In genomic region chr22:47891609-47892008, GRCh38 we compare ENCODE assay signal across 27 cellular contexts.
"Had no signal": no experiment of that assay in that cellular context is flagged by ENCODE, and none has a peak within 500 bp of the region (broad histone marks: within the 10 kb centered on the region; RNA-seq: fewer than 3 reads in every experiment).

No MANE protein-coding gene starts in this region.

- H3K36me3 ChIP-seq: neural progenitor cell, ovary, spleen, suprapubic skin, tibial artery, transverse colon, upper lobe of right lung, uterus had no signal

- H3K4me1 ChIP-seq: neural progenitor cell, parathyroid adenoma, psoas muscle, suprapubic skin, tibial artery, transverse colon, upper lobe of right lung, uterus had no signal

- H3K9me3 ChIP-seq: ovary, psoas muscle, testis, transverse colon, upper lobe of right lung had no signal

- H3K4me3 ChIP-seq: neural progenitor cell, ovary, psoas muscle, skin epidermis, smooth muscle cell, spleen, suprapubic skin, testis, tibial artery, transverse colon, upper lobe of right lung, uterus had no signal

- H3K4me2 ChIP-seq: neural progenitor cell, smooth muscle cell had no signal

- H3K9ac ChIP-seq: neural progenitor cell, parathyroid adenoma had no signal

- H3K79me2 ChIP-seq: parathyroid adenoma had no signal

- H2AFZ ChIP-seq: neural progenitor cell, parathyroid adenoma had no signal

- ATAC-seq: natural killer cell; psoas muscle; right cardiac atrium; sciatic nerve; stimulated activated memory B cell treated with anti-CD40 and anti-IgM and Interleukin-4, amounts not matched to agents 10 μg/mL and 1 μg/mL and 100 μg/mL, for 72 hours; stimulated activated naive CD8-positive, alpha-beta T cell treated with anti-CD3 and anti-CD28 coated beads, Interleukin-15, amount 100 ng/mL, for 72 hours; stimulated activated naive CD8-positive, alpha-beta T cell treated with anti-CD3 and anti-CD28 coated beads, Interleukin-15, Interleukin-2, amounts not matched to agents 100 U/mL and 50 U/mL, for 24 hours; upper lobe of right lung had no signal

- H3K27me3 ChIP-seq: neural progenitor cell, ovary, testis, tibial artery, transverse colon, upper lobe of right lung, uterus had no signal

- DNase-seq: natural killer cell; occipital lobe; ovary; psoas muscle; right cardiac atrium; spleen; stimulated activated CD4-positive, alpha-beta T cell treated with anti-CD3 and anti-CD28 coated beads, Interleukin-12 subunit alpha, Interleukin-12 subunit beta, amount 100 ng/mL, for 4 hours; stimulated activated CD4-positive, alpha-beta T cell treated with anti-CD3 and anti-CD28 coated beads, Interleukin-1b, Interleukin-23, amount 100 ng/mL, for 48 hours; stimulated activated CD4-positive, alpha-beta T cell treated with anti-CD3 and anti-CD28 coated beads, Interleukin-4, amount 100 ng/mL, for 1 hour; stimulated activated CD4-positive, alpha-beta T cell treated with anti-CD3 and anti-CD28 coated beads, Interleukin-4, amount 100 ng/mL, for 4 hours; stimulated activated CD8-positive, alpha-beta memory T cell treated with anti-CD3 and anti-CD28 coated beads, Interleukin-4, amount 100 ng/mL, for 48 hours; stimulated activated naive CD4-positive, alpha-beta T cell; stimulated activated naive CD8-positive, alpha-beta T cell treated with anti-CD3 and anti-CD28 coated beads, Interleukin-15, amount 100 ng/mL, for 72 hours; stimulated activated naive CD8-positive, alpha-beta T cell treated with anti-CD3 and anti-CD28 coated beads, Interleukin-15, Interleukin-2, amounts not matched to agents 100 U/mL and 50 U/mL, for 24 hours; substantia nigra; testis; tibial artery; transverse colon; upper lobe of right lung; uterus had no signal

- H3K27ac ChIP-seq: neural progenitor cell, parathyroid adenoma, psoas muscle, skin epidermis, suprapubic skin, testis, tibial artery, transverse colon, upper lobe of right lung, uterus had no signal
